9 cellular contexts compared by ENCODE assay signal in the genomic region with DNA sequence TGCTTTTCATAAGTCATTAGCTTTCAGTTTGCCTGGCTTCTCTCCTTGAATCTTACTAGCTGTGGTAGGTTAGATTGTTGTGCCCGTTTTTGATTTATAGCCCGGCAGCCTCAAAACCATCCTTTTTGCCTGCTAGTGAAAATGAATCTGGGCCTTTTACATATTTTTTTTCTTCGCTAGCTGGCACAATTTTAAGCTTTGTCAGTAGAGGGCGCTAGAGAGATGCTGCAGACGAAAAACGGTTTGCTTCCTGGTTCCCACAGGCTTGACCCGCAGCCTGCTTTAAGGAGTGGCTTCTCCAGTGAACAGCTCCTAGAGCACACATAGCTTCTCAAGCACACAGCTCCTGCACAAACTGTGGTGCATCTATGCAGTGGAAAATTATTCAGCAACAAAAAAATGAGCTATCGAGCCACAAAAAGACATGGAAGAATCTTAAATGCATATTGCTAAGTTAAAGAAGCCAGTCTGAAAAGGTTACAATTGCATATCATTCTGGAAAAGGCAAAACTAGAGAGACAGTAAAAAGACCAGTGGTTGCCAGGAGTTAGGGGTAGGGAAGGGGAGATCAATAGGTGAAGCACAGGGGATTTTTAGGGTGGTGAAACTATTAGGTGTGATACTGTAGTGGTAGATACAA. TPM values are rescaled to one million over a fixed set of nuclear protein-coding genes. Genes with fewer than 3 reads are reported as not detected.
DNase-seq lines count a peak whose midpoint lies in the region; ATAC-seq and TF ChIP-seq lines count a peak whose summit lies in the region.
"Had no signal": no experiment of that assay in that cellular context is flagged by ENCODE, and none has a peak within 500 bp of the region (broad histone marks: within the 10 kb centered on the region; RNA-seq: fewer than 3 reads in every experiment).

No MANE protein-coding gene starts in this region.

- H3K27ac Mint-ChIP-seq in immature natural killer cell: no peak overlapping the region
- no peak overlapping the region for H3K27ac Mint-ChIP-seq in activated CD4-positive, alpha-beta T cell treated with anti-CD3 and anti-CD28 coated beads, Interleukin-2, amount 10 ng/mL, durations not matched to agents 7 days and 5 days

- peaks cover 0 to 8% (median 4%) of the 10 kb centered on the region in 3 donors for H3K27me3 Mint-ChIP-seq in immature natural killer cell (ENCODE audit: low read depth in 3 of 3)
- H3K27me3 Mint-ChIP-seq in activated CD4-positive, alpha-beta T cell treated with anti-CD3 and anti-CD28 coated beads, Interleukin-2, amount 10 ng/mL, durations not matched to agents 7 days and 5 days: no peaks in the 10 kb centered on the region

- no peaks in the 10 kb centered on the region; the same call in 1 of the 2 replicates for H3K27me3 ChIP-seq in DOHH2 (ENCODE audit: control insufficient read depth, low read length)
- H3K27me3 ChIP-seq in right lobe of liver: no peaks in the 10 kb centered on the region
- H3K27me3 ChIP-seq: MG63 had no signal

- H3K4me3 ChIP-seq in DOHH2 (ENCODE audit: low read length) (no peak overlapping the region), right lobe of liver (no peak overlapping the region)
- H3K4me3 ChIP-seq: MG63 had no signal

- intact Hi-C loops in right lobe of liver (cut with DNase I) (no loop called here), left ventricle myocardium superior (cut with micrococcal nuclease) (loop anchor here (10.0 kb wide), 1 partner anchor 73 kb away; a partner anchor contains a TSS)

- peaks cover 0 to 9% (median 5%) of the 10 kb centered on the region in 6 donors for H3K9me3 Mint-ChIP-seq in immature natural killer cell
- peaks cover 10% of the 10 kb centered on the region for H3K9me3 Mint-ChIP-seq in activated CD4-positive, alpha-beta T cell treated with anti-CD3 and anti-CD28 coated beads, Interleukin-2, amount 10 ng/mL, durations not matched to agents 7 days and 5 days

- H3K4me3 Mint-ChIP-seq in immature natural killer cell: no peak overlapping the region
- no peak overlapping the region for H3K4me3 Mint-ChIP-seq in activated CD4-positive, alpha-beta T cell treated with anti-CD3 and anti-CD28 coated beads, Interleukin-2, amount 10 ng/mL, durations not matched to agents 7 days and 5 days

- no peaks in the 10 kb centered on the region for H3K9me2 ChIP-seq in DOHH2 (replicated peaks; ENCODE audit: control insufficient read depth, low read length)

- H3K4me1 Mint-ChIP-seq in immature natural killer cell: no peaks in the 10 kb centered on the region
- no peaks in the 10 kb centered on the region for H3K4me1 Mint-ChIP-seq in activated CD4-positive, alpha-beta T cell treated with anti-CD3 and anti-CD28 coated beads, Interleukin-2, amount 10 ng/mL, durations not matched to agents 7 days and 5 days

- CTCF ChIA-PET in activated CD4-positive, alpha-beta T cell treated with anti-CD3 and anti-CD28 coated beads, Interleukin-2, amount 10 ng/mL, durations not matched to agents 7 days and 5 days (lab: Charles Lee): interaction anchor here (1.3 kb wide), 1 partner anchor 166 kb away, joined by 3 read pairs; no protein-coding TSS in a partner anchor

- H3K4me1 ChIP-seq in DOHH2 (ENCODE audit: control insufficient read depth, low read length) (no peaks in the 10 kb centered on the region), right lobe of liver (peaks cover 0 to 5% (median 0%) of the 10 kb centered on the region in 4 donors)

- 51% methylated on average over 8 of the region's 8 CpGs for WGBS in right lobe of liver (ENCODE audit: insufficient coverage, low coverage, low lambda C conversion rate, missing lambda C conversion rate)

- peak; percentile 79 for TF ChIP-seq CTCF in DOHH2 (IDR thresholded peaks at IDR 0.05; ENCODE audit: low read depth, low read length, poor library complexity, severe bottlenecking)
- peak; percentile 72 for TF ChIP-seq CTCF in VCaP (conservative IDR thresholded peaks at IDR 0.05)
- peak; percentile 29 to 51 (median 40) for TF ChIP-seq CTCF in right lobe of liver (IDR thresholded peaks at IDR 0.05)

- ATAC-seq in right lobe of liver: peak in 2 of 4 donors; percentile 50 to 55
- ATAC-seq in GM18873 (IDR thresholded peaks at IDR 0.05; ENCODE audit: low FRiP score, unreplicated experiment): no peak
- no peak for ATAC-seq in left ventricle myocardium superior

- H3F3A ChIP-seq in DOHH2 (ENCODE audit: control insufficient read depth, insufficient read depth): no peaks in the 10 kb centered on the region

- H4K20me1 ChIP-seq in DOHH2 (ENCODE audit: control insufficient read depth, insufficient read depth, low read depth, low read length): no peaks in the 10 kb centered on the region

- POLR2A ChIA-PET in activated CD4-positive, alpha-beta T cell treated with anti-CD3 and anti-CD28 coated beads, Interleukin-2, amount 10 ng/mL, durations not matched to agents 7 days and 5 days (lab: Charles Lee): no interaction called here

- TF ChIP-seq POLR2A in right lobe of liver (IDR thresholded peaks at IDR 0.05): no peak

- H3K27ac ChIP-seq in DOHH2 (ENCODE audit: low read depth, low read length): no peak overlapping the region
- no peak overlapping the region for H3K27ac ChIP-seq in VCaP
- no peak overlapping the region for H3K27ac ChIP-seq in right lobe of liver

- H3K36me3 ChIP-seq in DOHH2 (ENCODE audit: control insufficient read depth, low read length): no peaks in the 10 kb centered on the region
- H3K36me3 ChIP-seq in right lobe of liver: no peaks in the 10 kb centered on the region
- H3K36me3 ChIP-seq: MG63 had no signal

- peak; percentile 68 for DNase-seq in HT1080 (ENCODE audit: low read depth)
- DNase-seq in right lobe of liver: no peak
- no peak for DNase-seq in left ventricle myocardium superior
- DNase-seq in immature natural killer cell: no peak
- no peak for DNase-seq in activated CD4-positive, alpha-beta T cell treated with anti-CD3 and anti-CD28 coated beads, Interleukin-2, amount 10 ng/mL, durations not matched to agents 7 days and 5 days
- DNase-seq: MG63 had no signal

- H3K9me3 ChIP-seq in DOHH2 (ENCODE audit: control insufficient read depth, insufficient read depth, low read length) (peaks cover 17% of the 10 kb centered on the region; the same call in 1 of the 2 replicates), right lobe of liver (no peaks in the 10 kb centered on the region)

- peaks cover 0 to 6% (median 6%) of the 10 kb centered on the region in 3 donors for H3K36me3 Mint-ChIP-seq in immature natural killer cell
- no peaks in the 10 kb centered on the region for H3K36me3 Mint-ChIP-seq in activated CD4-positive, alpha-beta T cell treated with anti-CD3 and anti-CD28 coated beads, Interleukin-2, amount 10 ng/mL, durations not matched to agents 7 days and 5 days (ENCODE audit: low read depth)

- no peak overlapping the region for H3K4me2 ChIP-seq in DOHH2 (ENCODE audit: low read length)

- no peaks in the 10 kb centered on the region for H3K79me2 ChIP-seq in DOHH2 (ENCODE audit: control insufficient read depth, low read length)

RNA-seq across cellular contexts. Expression of a gene that starts 47.9 kb away (rescaled TPM):
- total RNA-seq in HT1080 (2014; rRNA removed; shearing (Covaris generic)): 19.3 and 21.4 TPM in 2 replicates
- polyA plus RNA-seq in HT1080 (2015; cell fraction: cytosol; rRNA removed): 19.1 and 23.3 TPM in 2 replicates
- polyA plus RNA-seq in HT1080 (2015; cell fraction: nucleus; rRNA removed): 17.2 and 25.1 TPM in 2 replicates
- total RNA-seq in right lobe of liver (1 to 10 TPM; 4.4 to 9.9 (median 5.8) TPM), left ventricle myocardium superior (12.6 TPM)
- polyA plus RNA-seq in immature natural killer cell: 1 to 10 TPM; 2.8 to 7.6 (median 6.6) TPM
- 1 to 10 TPM; 6.6 to 7.3 TPM for total RNA-seq in activated CD4-positive, alpha-beta T cell treated with anti-CD3 and anti-CD28 coated beads, Interleukin-2, amount 10 ng/mL, durations not matched to agents 7 days and 5 days
